ENCODE assay signal across 8 cellular contexts in genomic region chr1:227542153-227543120, GRCh38. TPM values are rescaled to one million over a fixed set of nuclear protein-coding genes. Genes with fewer than 3 reads are reported as not detected.
DNase-seq lines count a peak whose midpoint lies in the region; ATAC-seq and TF ChIP-seq lines count a peak whose summit lies in the region.

No MANE protein-coding gene starts in this region.

- H3K4me1 ChIP-seq in right lobe of liver, result no peaks in the 10 kb centered on the region

- no peaks in the 10 kb centered on the region for H3K9me3 ChIP-seq in right lobe of liver

- peak overlapping the region; percentile 71 to 86 (median 73) for H3K4me3 ChIP-seq in right lobe of liver

- TF ChIP-seq POLR2A in right lobe of liver (IDR thresholded peaks at IDR 0.05), result peak; percentile 51

- TF ChIP-seq CTCF in right lobe of liver (IDR thresholded peaks at IDR 0.05), result peak in 3 of 4 donors; percentile 97 to 98 (median 98)

- ATAC-seq in HG03039 (IDR thresholded peaks at IDR 0.05; ENCODE audit: unreplicated experiment) (peak; percentile 96), right lobe of liver (peak; percentile 94 to 98 (median 96))

- intact Hi-C loops in right lobe of liver (cut with DNase I), result no loop called here

- H3K36me3 ChIP-seq in right lobe of liver, result no peaks in the 10 kb centered on the region

- H3K27me3 ChIP-seq in right lobe of liver, result no peaks in the 10 kb centered on the region

- peak overlapping the region in 2 of 3 donors; percentile 25 to 74 for H3K27ac ChIP-seq in right lobe of liver

- 35% methylated on average over 13 of the region's 84 CpGs for WGBS in right lobe of liver (ENCODE audit: insufficient coverage, low coverage, low lambda C conversion rate, missing lambda C conversion rate)

- DNase-seq in SIG-M5 treated with dmso at 0.1 percent for 504 hours (lab: John Stamatoyannopoulos, UW; ENCODE audit: unreplicated experiment) (peak; percentile 48), SIG-M5 (lab: John Stamatoyannopoulos, UW) (no peak), NCI-H2196 treated with DMSO at 0.1 percent for 48 hours (lab: John Stamatoyannopoulos, UW; ENCODE audit: unreplicated experiment) (peak; percentile 38), dermis microvascular lymphatic vessel endothelial cell (ENCODE audit: low read depth in 2 of 2) (peak; percentile 25 to 76), right lobe of liver (peak; percentile 88 to 90 (median 89))
- DNase-seq in activated CD4-positive, alpha-beta T cell treated with anti-CD3 and anti-CD28 coated beads, Interleukin-2, amount 50 U/mL, for 1 hour, result peak; percentile 86
- peak; percentile 87 to 90 for DNase-seq in stimulated activated CD4-positive, alpha-beta T cell treated with anti-CD3 and anti-CD28 coated beads, Interleukin-2, amount 100 ng/mL, for 48 hours

RNA-seq across cellular contexts. Expression of gene ZNF678, which starts 20.9 kb away (rescaled TPM):
- total RNA-seq in dermis microvascular lymphatic vessel endothelial cell (11.0 and 11.8 TPM in 2 replicates), right lobe of liver (1 to 10 TPM; 2.4 to 4.8 (median 3.0) TPM)
